8 cellular contexts compared by ENCODE assay signal in the genomic region with DNA sequence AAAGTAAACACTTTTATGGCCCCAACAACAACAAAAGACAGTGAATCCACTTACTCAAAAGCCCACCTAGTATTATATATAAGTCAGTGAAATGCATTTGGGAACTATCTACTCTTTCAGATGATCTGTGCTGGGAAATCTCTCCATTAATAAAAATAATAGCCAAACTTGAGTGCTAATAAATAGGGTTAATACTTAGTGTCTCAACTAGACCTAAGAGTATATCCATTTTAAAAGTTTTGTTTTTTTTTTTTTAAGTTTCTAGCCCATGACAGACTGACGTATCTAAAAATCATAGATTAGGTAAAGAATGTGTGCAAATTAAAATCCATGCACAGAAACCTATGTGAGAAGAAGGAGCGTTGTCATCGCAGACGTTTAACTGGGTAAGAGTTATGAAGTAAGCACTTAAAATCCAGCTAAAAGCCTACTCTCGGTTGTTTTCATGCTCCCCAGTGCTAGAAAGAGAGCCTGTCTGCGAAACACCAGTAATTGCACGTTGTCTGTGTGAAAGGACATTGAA.
DNase-seq lines count a peak whose midpoint lies in the region; ATAC-seq and TF ChIP-seq lines count a peak whose summit lies in the region.

No MANE protein-coding gene starts in this region.

- POLR2A ChIA-PET in AG04449 (lab: Yijun Ruan, JAX), result interaction anchor here (0.6 kb wide), 1 partner anchor 1326 kb away, joined by 3 read pairs; no protein-coding TSS in a partner anchor

- H3K9me3 ChIP-seq in HUES48 (ENCODE audit: control insufficient read depth, insufficient read depth, low read length), result no peaks in the 10 kb centered on the region

- DNase-seq in AG04449 (ENCODE audit: low read depth, low spot score) (no peak), naive B cell (no peak), NCI-H1930 (lab: John Stamatoyannopoulos, UW) (no peak), cerebellum (ENCODE audit: low spot score) (no peak)
- DNase-seq in central memory CD8-positive, alpha-beta T cell (ENCODE audit: low spot score in 2 of 2), result no peak

- no peaks in the 10 kb centered on the region for H3K27me3 ChIP-seq in HUES48 (ENCODE audit: control insufficient read depth, insufficient read depth, low read length)

- H3K4me3 ChIP-seq in AG04449 (ENCODE audit: low read depth, low read length), result peak overlapping the region; percentile 48
- H3K4me3 ChIP-seq in HUES48 (ENCODE audit: low read depth, low read length), result peak overlapping the region; percentile 60

- H3K27me3 Mint-ChIP-seq in central memory CD8-positive, alpha-beta T cell, result peaks cover 55% of the 10 kb centered on the region
- no peaks in the 10 kb centered on the region for H3K27me3 Mint-ChIP-seq in naive B cell

- peak overlapping the region; percentile 89 for H3K27ac ChIP-seq in HUES48 (ENCODE audit: low read depth, low read length)

- H3K36me3 ChIP-seq in HUES48 (ENCODE audit: control insufficient read depth, insufficient read depth, low read length), result peaks cover 3% of the 10 kb centered on the region; the same call in 1 of the 2 replicates

- H3K4me1 Mint-ChIP-seq in central memory CD8-positive, alpha-beta T cell, result peaks cover 11% of the 10 kb centered on the region
- H3K4me1 Mint-ChIP-seq in naive B cell, result peaks cover 31 to 40% (median 37%) of the 10 kb centered on the region in 3 donors

- peak overlapping the region; percentile 33; the same call in 1 of the 2 replicates for H3K9ac ChIP-seq in HUES48 (ENCODE audit: low read depth, low read length)

- H3K4me3 Mint-ChIP-seq in central memory CD8-positive, alpha-beta T cell, result peak overlapping the region; percentile 69
- peak overlapping the region; percentile 87 to 99 (median 96) for H3K4me3 Mint-ChIP-seq in naive B cell

- TF ChIP-seq CTCF in AG04449 (IDR thresholded peaks at IDR 0.05; ENCODE audit: insufficient read depth, low read length, missing control alignments), result no peak

- no peaks in the 10 kb centered on the region for H3K9me3 Mint-ChIP-seq in central memory CD8-positive, alpha-beta T cell
- H3K9me3 Mint-ChIP-seq in naive B cell, result peaks cover 0 to 1% (median 0%) of the 10 kb centered on the region in 7 donors

- ATAC-seq in central memory CD8-positive, alpha-beta T cell (replicated peaks; ENCODE audit: extremely low read depth, poor library complexity, severe bottlenecking), result no peak
- ATAC-seq in naive B cell (ENCODE audit: low read depth in 2 of 2) (no peak), HG02884 (IDR thresholded peaks at IDR 0.05; ENCODE audit: unreplicated experiment) (no peak), GM21526 (IDR thresholded peaks at IDR 0.05; ENCODE audit: low FRiP score, unreplicated experiment) (no peak)

- peaks cover 27% of the 10 kb centered on the region for H3K4me1 ChIP-seq in HUES48 (ENCODE audit: control insufficient read depth, insufficient read depth, low read length)

- H3K27ac Mint-ChIP-seq in central memory CD8-positive, alpha-beta T cell (ENCODE audit: low read depth), result no peak overlapping the region
- peak overlapping the region in 5 of 6 donors; percentile 36 to 95 (median 92) for H3K27ac Mint-ChIP-seq in naive B cell

- CTCF ChIA-PET in AG04449 (lab: Yijun Ruan, JAX), result interaction anchor here (0.8 to 1.2 kb wide), 4 partner anchors 38 to 101 kb away, joined by 3 to 4 read pairs (median 3); no protein-coding TSS in a partner anchor

- H3K36me3 Mint-ChIP-seq in central memory CD8-positive, alpha-beta T cell (ENCODE audit: insufficient read depth), result peaks cover 2% of the 10 kb centered on the region
- H3K36me3 Mint-ChIP-seq in naive B cell, result peaks cover 0 to 7% of the 10 kb centered on the region in 2 donors
